In the genomic region with DNA sequence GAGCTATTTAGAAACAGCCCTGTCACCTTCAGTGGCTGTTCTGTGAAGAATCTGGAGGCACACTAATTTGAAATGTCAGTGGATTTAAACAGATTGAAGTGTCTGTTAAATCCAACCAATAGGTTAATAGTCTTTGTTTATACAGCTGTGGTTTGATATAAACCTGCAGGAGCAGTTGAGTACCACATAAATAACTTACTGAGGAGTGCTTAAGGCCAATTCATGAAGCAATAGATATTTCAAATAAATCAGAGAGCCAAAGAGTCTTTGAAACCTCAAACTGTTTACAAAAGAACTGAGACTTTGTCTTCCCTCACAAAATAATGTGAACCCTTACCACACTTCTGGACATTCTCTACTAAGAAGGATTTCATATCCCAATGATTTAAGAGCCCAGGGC, we compare ENCODE assay signal across 20 cellular contexts.
DNase-seq lines count a peak whose midpoint lies in the region; TF ChIP-seq lines count a peak whose summit lies in the region.
"Had no signal": no experiment of that assay in that cellular context is flagged by ENCODE, and none has a peak within 500 bp of the region (broad histone marks: within the 10 kb centered on the region; RNA-seq: fewer than 3 reads in every experiment).

No MANE protein-coding gene starts in this region.

- H3K4me1 ChIP-seq in mesendoderm (ENCODE audit: control insufficient read depth, low read depth, low read length), result no peaks in the 10 kb centered on the region

- no peak overlapping the region for H3K27ac ChIP-seq in mesendoderm (ENCODE audit: low read depth, low read length)
- H3K27ac ChIP-seq: A549, coronary artery had no signal

- H3K27ac Mint-ChIP-seq in chondrocyte (ENCODE audit: unreplicated experiment), result no peak overlapping the region
- H3K27ac Mint-ChIP-seq: activated CD4-positive, alpha-beta T cell treated with anti-CD3 and anti-CD28 coated beads, Interleukin-2, amount 10 ng/mL, durations not matched to agents 7 days and 5 days; activated naive CD8-positive, alpha-beta T cell treated with anti-CD3 and anti-CD28 coated beads, Interleukin-2, amount 50 U/mL, for 24 hours; stimulated activated effector memory CD8-positive, alpha-beta T cell treated with anti-CD3 and anti-CD28 coated beads, Interleukin-12 subunit alpha, Interleukin-12 subunit beta, amount 100 ng/mL, for 72 hours; type B pancreatic cell had no signal

- H4K8ac ChIP-seq in mesendoderm (ENCODE audit: low read depth, low read length), result no peak overlapping the region

- H3K79me1 ChIP-seq in mesendoderm (ENCODE audit: low read length), result no peaks in the 10 kb centered on the region

- no peak overlapping the region for H3K56ac ChIP-seq in mesendoderm (ENCODE audit: low read length)

- H3K9ac ChIP-seq in mesendoderm (ENCODE audit: low read length), result no peak overlapping the region

- no peaks in the 10 kb centered on the region for H3K27me3 ChIP-seq in mesendoderm (ENCODE audit: insufficient read depth, low read length, poor library complexity)

- peaks cover 6% of the 10 kb centered on the region for H3K4me1 Mint-ChIP-seq in chondrocyte (ENCODE audit: low read depth)
- H3K4me1 Mint-ChIP-seq: activated CD4-positive, alpha-beta T cell treated with anti-CD3 and anti-CD28 coated beads, Interleukin-2, amount 10 ng/mL, durations not matched to agents 7 days and 5 days; CD8-positive, alpha-beta memory T cell; stimulated activated effector memory CD8-positive, alpha-beta T cell treated with anti-CD3 and anti-CD28 coated beads, Interleukin-12 subunit alpha, Interleukin-12 subunit beta, amount 100 ng/mL, for 72 hours had no signal

- H3K4me3 Mint-ChIP-seq in chondrocyte (ENCODE audit: unreplicated experiment), result no peak overlapping the region
- H3K4me3 Mint-ChIP-seq: activated CD4-positive, alpha-beta T cell treated with anti-CD3 and anti-CD28 coated beads, Interleukin-2, amount 10 ng/mL, durations not matched to agents 7 days and 5 days; activated naive CD8-positive, alpha-beta T cell treated with anti-CD3 and anti-CD28 coated beads, Interleukin-2, amount 50 U/mL, for 24 hours; activated T-cell treated with anti-CD3 and anti-CD28 coated beads, Interleukin-2, amount 50 U/mL, for 4 hours; CD8-positive, alpha-beta memory T cell; stimulated activated effector memory CD8-positive, alpha-beta T cell treated with anti-CD3 and anti-CD28 coated beads, Interleukin-12 subunit alpha, Interleukin-12 subunit beta, amount 100 ng/mL, for 72 hours; type B pancreatic cell had no signal

- H2BK15ac ChIP-seq in mesendoderm (replicated peaks; ENCODE audit: low read depth), result no peak overlapping the region

- no peaks in the 10 kb centered on the region for H3K36me3 Mint-ChIP-seq in chondrocyte (ENCODE audit: low read depth)
- H3K36me3 Mint-ChIP-seq: CD8-positive, alpha-beta memory T cell; stimulated activated effector memory CD8-positive, alpha-beta T cell treated with anti-CD3 and anti-CD28 coated beads, Interleukin-12 subunit alpha, Interleukin-12 subunit beta, amount 100 ng/mL, for 72 hours; type B pancreatic cell had no signal

- H3K4me3 ChIP-seq in mesendoderm (ENCODE audit: low read length), result no peak overlapping the region
- H3K4me3 ChIP-seq: A549, coronary artery, lung had no signal

- H3K36me3 ChIP-seq in mesendoderm (ENCODE audit: control insufficient read depth, insufficient read depth, low read length), result no peaks in the 10 kb centered on the region

- H2BK5ac ChIP-seq in mesendoderm (ENCODE audit: low read length), result no peak overlapping the region

- H3K27me3 Mint-ChIP-seq in chondrocyte (ENCODE audit: low read depth), result peaks cover 2% of the 10 kb centered on the region
- H3K27me3 Mint-ChIP-seq: type B pancreatic cell had no signal

- H3K9me3 Mint-ChIP-seq in chondrocyte (ENCODE audit: low read depth), result peaks cover 7% of the 10 kb centered on the region
- H3K9me3 Mint-ChIP-seq: activated CD4-positive, alpha-beta T cell treated with anti-CD3 and anti-CD28 coated beads, Interleukin-2, amount 10 ng/mL, durations not matched to agents 7 days and 5 days; activated naive CD8-positive, alpha-beta T cell treated with anti-CD3 and anti-CD28 coated beads, Interleukin-2, amount 50 U/mL, for 24 hours; activated T-cell treated with anti-CD3 and anti-CD28 coated beads, Interleukin-2, amount 50 U/mL, for 4 hours; stimulated activated effector memory CD8-positive, alpha-beta T cell treated with anti-CD3 and anti-CD28 coated beads, Interleukin-12 subunit alpha, Interleukin-12 subunit beta, amount 100 ng/mL, for 72 hours; type B pancreatic cell had no signal

- H2AK5ac ChIP-seq in mesendoderm (ENCODE audit: low read length), result no peak overlapping the region

- no peak overlapping the region for H3K4ac ChIP-seq in mesendoderm (ENCODE audit: low read depth, low read length)

- no peak overlapping the region for H3K4me2 ChIP-seq in mesendoderm (ENCODE audit: low read length)
- H3K4me2 ChIP-seq: A549 had no signal

- no peak overlapping the region for H3K23ac ChIP-seq in mesendoderm (ENCODE audit: low read length)

- DNase-seq in NCI-H2107 treated with DMSO at 0.1 percent for 48 hours (lab: John Stamatoyannopoulos, UW; ENCODE audit: unreplicated experiment), result peak; percentile 57
- no peak for DNase-seq in NCI-H2107 (lab: John Stamatoyannopoulos, UW)
- DNase-seq in NCI-H748 treated with DMSO at 0.1 percent for 48 hours (lab: John Stamatoyannopoulos, UW), result peak; percentile 73
- peak; percentile 62 for DNase-seq in fibroblast of peridontal ligament (ENCODE audit: extremely low read depth)
- no peak for DNase-seq in chondrocyte (ENCODE audit: low spot score)
- no peak for DNase-seq in HPDE6-E6E7 (ENCODE audit: extremely low spot score)
- no peak for DNase-seq in mesendoderm
- DNase-seq in KBM-7, result no peak
- DNase-seq: activated CD4-positive, alpha-beta T cell treated with anti-CD3 and anti-CD28 coated beads, Interleukin-2, amount 10 ng/mL, durations not matched to agents 7 days and 5 days; activated naive CD8-positive, alpha-beta T cell treated with anti-CD3 and anti-CD28 coated beads, Interleukin-2, amount 50 U/mL, for 24 hours; activated T-cell treated with anti-CD3 and anti-CD28 coated beads, Interleukin-2, amount 50 U/mL, for 4 hours; CD8-positive, alpha-beta memory T cell; NCI-H1048; SIG-M5; T-helper 9 cell had no signal

- no peak for TF ChIP-seq CTCF in chondrocyte (IDR thresholded peaks at IDR 0.05)

- H3K18ac ChIP-seq in mesendoderm (ENCODE audit: low read length), result no peak overlapping the region

- in situ Hi-C loops in KBM-7 (cut with MboI; ENCODE audit: low pct_unique_long_range_greater_than_20kb, low sequenced_read_pairs), result no loop called here

- H3K79me2 ChIP-seq in mesendoderm (ENCODE audit: control insufficient read depth, insufficient read depth, low read length), result no peaks in the 10 kb centered on the region

- no peak overlapping the region for H2BK120ac ChIP-seq in mesendoderm (ENCODE audit: low read depth, low read length)

- no peak overlapping the region for H4K5ac ChIP-seq in mesendoderm (ENCODE audit: low read length)

Comparison
In these comparisons a context has a peak if more than half of its experiments do, and no peak if none do; other contexts are left out.
1. DNase-seq: peak in NCI-H2107 treated with DMSO at 0.1 percent for 48 hours (single experiment), NCI-H748 treated with DMSO at 0.1 percent for 48 hours (single experiment) and fibroblast of peridontal ligament (single experiment); none in NCI-H2107 (single experiment), chondrocyte (single experiment), HPDE6-E6E7 (single experiment), mesendoderm (single experiment) and KBM-7 (single experiment).